10 cellular contexts compared by ENCODE assay signal in genomic region chr1:24481843-24482610, GRCh38. TPM values are rescaled to one million over a fixed set of nuclear protein-coding genes. Genes with fewer than 3 reads are reported as not detected.
A peak's percentile ranks its signal among the peaks of the same experiment; 100 is the strongest.
DNase-seq lines count a peak whose midpoint lies in the region; ATAC-seq, FAIRE-seq and TF ChIP-seq lines count a peak whose summit lies in the region.
"Had no signal": no experiment of that assay in that cellular context is flagged by ENCODE, and none has a peak within 500 bp of the region (broad histone marks: within the 10 kb centered on the region; RNA-seq: fewer than 3 reads in every experiment).

No MANE protein-coding gene starts in this region.

- CTCF ChIA-PET in naive thymus-derived CD4-positive, alpha-beta T cell (lab: Charles Lee), result interaction anchor here (0.6 to 5.3 kb wide), 8 partner anchors 9 to 66 kb away, joined by 3 to 44 read pairs (median 6); partner anchors contain the start of genes NIPAL3 and RCAN3

- no peak overlapping the region for H3K4me2 ChIP-seq in osteoblast (ENCODE audit: insufficient read depth, low read length)

- peaks cover 2 to 14% of the 10 kb centered on the region in 2 donors for H3K36me3 Mint-ChIP-seq in activated T-cell treated with anti-CD3 and anti-CD28 coated beads, Interleukin-2, amount 50 U/mL, for 72 hours (ENCODE audit: insufficient read depth in 2 of 2)
- peaks cover 0 to 26% (median 0%) of the 10 kb centered on the region in 5 donors for H3K36me3 Mint-ChIP-seq in naive thymus-derived CD4-positive, alpha-beta T cell

- WGBS in esophagus squamous epithelium, 2 donors, result 72 to 88% methylated on average over 9 to 10 of the region's 16 CpGs

- peaks cover 77% of the 10 kb centered on the region for H3K4me1 Mint-ChIP-seq in activated T-cell treated with anti-CD3 and anti-CD28 coated beads, Interleukin-2, amount 50 U/mL, for 72 hours (ENCODE audit: low read depth)
- H3K4me1 Mint-ChIP-seq in naive thymus-derived CD4-positive, alpha-beta T cell, result peaks cover 38 to 86% (median 77%) of the 10 kb centered on the region in 7 donors

- DNase-seq in GM12891 (ENCODE audit: insufficient read length, low spot score), result no peak
- peak; percentile 25 for DNase-seq in M059J (ENCODE audit: low read depth)
- peak in 1 of 2 donors; percentile 37 for DNase-seq in activated T-cell treated with anti-CD3 and anti-CD28 coated beads, Interleukin-2, amount 50 U/mL, for 72 hours
- peak in 7 of 9 donors; percentile 61 to 82 (median 76) for DNase-seq in naive thymus-derived CD4-positive, alpha-beta T cell
- no peak for DNase-seq in NCI-H146 (lab: John Stamatoyannopoulos, UW)
- no peak for DNase-seq in osteoblast (ENCODE audit: insufficient read length, low spot score, missing footprints)
- no peak for DNase-seq in esophagus squamous epithelium (lab: John Stamatoyannopoulos, UW)
- DNase-seq: DMS79 treated with DMSO at 0.1 percent for 48 hours, NCI-H1105 treated with DMSO at 0.1 percent for 48 hours had no signal

- H3K27ac ChIP-seq in naive thymus-derived CD4-positive, alpha-beta T cell (ENCODE audit: low read depth, low read length), result peak overlapping the region; percentile 83
- H3K27ac ChIP-seq in osteoblast (ENCODE audit: low read depth, low read length) (no peak overlapping the region), esophagus squamous epithelium (peak overlapping the region in 1 of 4 donors; percentile 13)
- H3K27ac ChIP-seq: adrenal gland had no signal

- no peaks in the 10 kb centered on the region for H3K27me3 Mint-ChIP-seq in activated T-cell treated with anti-CD3 and anti-CD28 coated beads, Interleukin-2, amount 50 U/mL, for 72 hours (ENCODE audit: low read depth)
- no peaks in the 10 kb centered on the region for H3K27me3 Mint-ChIP-seq in naive thymus-derived CD4-positive, alpha-beta T cell

- H3K4me1 ChIP-seq in naive thymus-derived CD4-positive, alpha-beta T cell (ENCODE audit: control insufficient read depth in 2 of 2, insufficient read depth in 2 of 2, low read length in 2 of 2), result peaks cover 58 to 66% of the 10 kb centered on the region in 2 donors
- H3K4me1 ChIP-seq in osteoblast (ENCODE audit: insufficient read depth, low read length), result no peaks in the 10 kb centered on the region
- no peaks in the 10 kb centered on the region for H3K4me1 ChIP-seq in esophagus squamous epithelium
- H3K4me1 ChIP-seq: adrenal gland had no signal

- no peaks in the 10 kb centered on the region for H3K36me3 ChIP-seq in naive thymus-derived CD4-positive, alpha-beta T cell (ENCODE audit: control insufficient read depth in 2 of 3, insufficient read depth in 3 of 3, low read length in 3 of 3)
- no peaks in the 10 kb centered on the region for H3K36me3 ChIP-seq in osteoblast (ENCODE audit: insufficient read depth, low read length)
- H3K36me3 ChIP-seq in esophagus squamous epithelium, result no peaks in the 10 kb centered on the region
- H3K36me3 ChIP-seq: adrenal gland had no signal

- no peaks in the 10 kb centered on the region for H3K9me3 ChIP-seq in naive thymus-derived CD4-positive, alpha-beta T cell (ENCODE audit: control insufficient read depth in 2 of 3, low read length in 3 of 3)
- H3K9me3 ChIP-seq in osteoblast (ENCODE audit: low read depth, low read length) (no peaks in the 10 kb centered on the region), esophagus squamous epithelium (no peaks in the 10 kb centered on the region)
- H3K9me3 ChIP-seq: adrenal gland had no signal

- POLR2A ChIA-PET in naive thymus-derived CD4-positive, alpha-beta T cell (lab: Charles Lee), result interaction anchor here (0.6 to 21.4 kb wide), 17 partner anchors 7 to 263 kb away, joined by 3 to 929 read pairs (median 4); partner anchors contain the start of genes CLIC4, NIPAL3, RCAN3 and STPG1

- H3K4me3 Mint-ChIP-seq in activated T-cell treated with anti-CD3 and anti-CD28 coated beads, Interleukin-2, amount 50 U/mL, for 72 hours, result peak overlapping the region; percentile 72 to 81
- H3K4me3 Mint-ChIP-seq in naive thymus-derived CD4-positive, alpha-beta T cell, result peak overlapping the region; percentile 74 to 95 (median 83)

- ATAC-seq in activated T-cell treated with anti-CD3 and anti-CD28 coated beads, Interleukin-2, amount 50 U/mL, for 72 hours (replicated peaks in 1 of 2), result peak; percentile 48 to 65
- peak; percentile 67 for ATAC-seq in naive thymus-derived CD4-positive, alpha-beta T cell

- H4K20me1 ChIP-seq in osteoblast (ENCODE audit: insufficient read depth, low read length), result no peaks in the 10 kb centered on the region

- intact Hi-C loops in naive thymus-derived CD4-positive, alpha-beta T cell (cut with micrococcal nuclease), result loop anchor here (1.0 to 5.0 kb wide), 7 partner anchors 20 to 160 kb away; partner anchors contain the start of genes SRRM1 (in 2 of the 2), NIPAL3 (in 1 of the 2) and RCAN3 (in 1 of the 2)
- intact Hi-C loops in esophagus squamous epithelium (cut with DNase I), result no loop called here

- no peaks in the 10 kb centered on the region for H3K9me3 Mint-ChIP-seq in activated T-cell treated with anti-CD3 and anti-CD28 coated beads, Interleukin-2, amount 50 U/mL, for 72 hours
- no peaks in the 10 kb centered on the region for H3K9me3 Mint-ChIP-seq in naive thymus-derived CD4-positive, alpha-beta T cell

- H3K27ac Mint-ChIP-seq in activated T-cell treated with anti-CD3 and anti-CD28 coated beads, Interleukin-2, amount 50 U/mL, for 72 hours, result peak overlapping the region; percentile 92
- peak overlapping the region; percentile 93 to 99 (median 98) for H3K27ac Mint-ChIP-seq in naive thymus-derived CD4-positive, alpha-beta T cell

- H3K27me3 ChIP-seq in naive thymus-derived CD4-positive, alpha-beta T cell (ENCODE audit: control insufficient read depth in 2 of 2, insufficient read depth in 2 of 2, low read length in 2 of 2), result no peaks in the 10 kb centered on the region
- no peaks in the 10 kb centered on the region for H3K27me3 ChIP-seq in osteoblast (ENCODE audit: insufficient read depth, low read length)
- H3K27me3 ChIP-seq in esophagus squamous epithelium, result no peaks in the 10 kb centered on the region
- H3K27me3 ChIP-seq: adrenal gland had no signal

- TF ChIP-seq POLR2A in GM12891 (IDR thresholded peaks at IDR 0.05; ENCODE audit: low read depth, low read length) (no peak), esophagus squamous epithelium (IDR thresholded peaks at IDR 0.05) (no peak)

- no peak overlapping the region for H2AFZ ChIP-seq in osteoblast (ENCODE audit: low read length)

- peak; percentile 28 for FAIRE-seq in GM12891 (lab: Jason Lieb, UNC)

- no peaks in the 10 kb centered on the region for H3K79me2 ChIP-seq in osteoblast (ENCODE audit: insufficient read depth, low read length)

- TF ChIP-seq CTCF in osteoblast (IDR thresholded peaks at IDR 0.05; ENCODE audit: extremely low read depth, low read depth, low read length), result no peak
- TF ChIP-seq CTCF in esophagus squamous epithelium (IDR thresholded peaks at IDR 0.05), result no peak

- peak overlapping the region; percentile 44 for H3K4me3 ChIP-seq in naive thymus-derived CD4-positive, alpha-beta T cell (ENCODE audit: low read length)
- H3K4me3 ChIP-seq in osteoblast (ENCODE audit: insufficient read depth, low read length), result no peak overlapping the region
- H3K4me3 ChIP-seq in esophagus squamous epithelium, result no peak overlapping the region
- H3K4me3 ChIP-seq: adrenal gland had no signal

TF ChIP-seq in GM12891, 5 proteins besides CTCF, POLR2A, EP300 and RAD21:
- TF ChIP-seq PAX5 (IDR thresholded peaks at IDR 0.05; ENCODE audit: insufficient read depth, low read length, severe bottlenecking), result no peak

RNA-seq across cellular contexts. Expression of gene RCAN3, which starts 20.6 kb away (rescaled TPM):
- 0.71 TPM for polyA plus RNA-seq in GM12891 (2012; ENCODE audit: low read depth, missing spikeins)
- total RNA-seq in M059J (2014; rRNA removed; shearing (Covaris generic)), result 11.1 and 11.9 TPM in 2 replicates
- 100 to 1,000 TPM; 103 to 151 TPM for total RNA-seq in activated T-cell treated with anti-CD3 and anti-CD28 coated beads, Interleukin-2, amount 50 U/mL, for 72 hours
- total RNA-seq in naive thymus-derived CD4-positive, alpha-beta T cell, result 100 to 1,000 TPM in 4 of 5 experiments, 10 to 100 TPM in 1; 68.5 to 247 (median 183) TPM
- 100 to 1,000 TPM; 171 to 179 TPM for polyA plus RNA-seq in naive thymus-derived CD4-positive, alpha-beta T cell
- total RNA-seq in osteoblast (1.8 and 3.5 TPM in 2 replicates), esophagus squamous epithelium (10 to 100 TPM; 14.4 to 24.1 (median 18.6) TPM)

Comparison
In these comparisons a context has a peak if more than half of its experiments do, and no peak if none do; other contexts are left out.
1. DNase-seq: peak in M059J (single experiment) and naive thymus-derived CD4-positive, alpha-beta T cell (7 of 9); none in GM12891 (single experiment), NCI-H146 (single experiment), osteoblast (single experiment) and esophagus squamous epithelium (single experiment).